In the genomic region with DNA sequence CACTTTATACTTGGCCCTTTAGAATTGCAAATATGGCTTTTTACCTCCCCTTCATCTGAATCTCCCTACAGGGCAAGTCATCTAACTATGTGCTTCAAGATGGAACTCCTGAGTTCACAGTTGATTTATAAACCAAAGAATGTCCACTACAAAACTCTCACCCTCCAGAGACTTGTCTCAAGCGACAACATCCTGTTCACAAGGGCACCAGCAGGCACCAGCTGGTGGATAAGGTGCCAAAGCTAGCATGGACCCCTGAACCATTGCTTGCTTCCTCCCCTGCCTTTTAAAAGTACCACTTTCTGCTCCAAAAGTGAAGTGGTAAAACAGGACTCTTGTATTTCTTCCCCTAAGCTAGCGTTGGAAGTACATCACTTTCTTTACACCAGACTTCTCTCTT, we compare ENCODE assay signal across 9 cellular contexts.
"Had no signal": no experiment of that assay in that cellular context is flagged by ENCODE, and none has a peak within 500 bp of the region (broad histone marks: within the 10 kb centered on the region; RNA-seq: fewer than 3 reads in every experiment).

No MANE protein-coding gene starts in this region.

- DNase-seq: esophagus squamous epithelium; kidney; left cardiac atrium; small intestine; stimulated activated CD4-positive, alpha-beta T cell treated with anti-CD3 and anti-CD28 coated beads, Interleukin-12 subunit alpha, Interleukin-12 subunit beta, amount 100 ng/mL, for 4 hours; stimulated activated CD4-positive, alpha-beta T cell treated with anti-CD3 and anti-CD28 coated beads, Interleukin-2, amount 100 ng/mL, for 48 hours; stimulated activated naive CD4-positive, alpha-beta T cell treated with Interleukin-2 at 50 U/mL for 16 hours; trophoblast cell had no signal

- H3K36me3 ChIP-seq: esophagus squamous epithelium had no signal

- H3K27me3 ChIP-seq: esophagus squamous epithelium, foreskin keratinocyte had no signal

- H3K4me1 ChIP-seq: esophagus squamous epithelium, foreskin keratinocyte had no signal

- H3K27ac ChIP-seq: esophagus squamous epithelium, foreskin keratinocyte had no signal

- ATAC-seq: left cardiac atrium had no signal

- FAIRE-seq: kidney, small intestine had no signal

- H3K4me3 ChIP-seq: esophagus squamous epithelium had no signal

- H3K9me3 ChIP-seq: esophagus squamous epithelium had no signal
